Comparison of ENCODE assay signal across 17 cellular contexts in the genomic region with DNA sequence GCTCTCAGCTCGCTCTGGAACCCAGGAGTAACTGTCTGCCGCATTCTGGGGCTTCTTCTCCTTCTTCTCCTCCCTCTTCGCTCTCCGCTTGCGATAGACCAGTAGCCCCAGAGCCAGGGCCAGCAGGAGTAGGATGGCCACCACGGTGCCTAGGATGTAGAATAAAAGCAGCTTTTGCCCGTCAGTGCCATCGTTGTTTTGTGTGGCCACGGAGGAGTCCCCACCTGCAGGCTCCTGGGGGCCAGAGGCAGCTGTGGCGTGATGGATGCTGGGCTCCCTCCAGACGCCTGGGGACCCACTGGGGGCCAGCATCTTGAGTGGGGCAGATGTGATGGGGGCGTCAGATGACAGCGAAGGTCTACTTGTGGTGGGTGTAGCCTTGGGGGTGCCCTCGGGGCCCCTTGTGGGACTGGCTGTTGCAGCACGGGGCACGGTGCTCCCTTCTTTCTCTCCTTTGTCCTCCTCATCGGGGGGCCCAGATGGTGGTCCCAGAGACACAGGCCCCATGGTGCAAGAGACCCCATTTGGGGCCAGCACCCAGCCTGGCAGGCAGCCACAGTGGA. TPM values are rescaled to one million over a fixed set of nuclear protein-coding genes. Genes with fewer than 3 reads are reported as not detected.
A peak's percentile ranks its signal among the peaks of the same experiment; 100 is the strongest.
DNase-seq lines count a peak whose midpoint lies in the region; ATAC-seq and TF ChIP-seq lines count a peak whose summit lies in the region.
"Had no signal": no experiment of that assay in that cellular context is flagged by ENCODE, and none has a peak within 500 bp of the region (broad histone marks: within the 10 kb centered on the region; RNA-seq: fewer than 3 reads in every experiment).

No MANE protein-coding gene starts in this region.

- no peaks in the 10 kb centered on the region for H3K36me3 ChIP-seq in BLaER1
- H3K36me3 ChIP-seq in left lung, result peaks cover 0 to 4% of the 10 kb centered on the region in 2 donors
- peaks cover 0 to 4% (median 0%) of the 10 kb centered on the region in 3 donors for H3K36me3 ChIP-seq in skeletal muscle tissue (ENCODE audit: control insufficient read depth in 3 of 3, insufficient read depth in 3 of 3, low read length in 3 of 3)
- H3K36me3 ChIP-seq: pancreas had no signal

- no peak overlapping the region for H3K27ac Mint-ChIP-seq in activated CD4-positive, alpha-beta memory T cell treated with anti-CD3 and anti-CD28 coated beads, Interleukin-2, amount 10 ng/mL, durations not matched to agents 7 days and 5 days
- no peak overlapping the region for H3K27ac Mint-ChIP-seq in chondrocyte (ENCODE audit: unreplicated experiment)
- H3K27ac Mint-ChIP-seq: mesothelial cell of epicardium had no signal

- H3K4me1 ChIP-seq in BLaER1 (peaks cover 54% of the 10 kb centered on the region), left lung (peaks cover 0 to 88% of the 10 kb centered on the region in 2 donors), skeletal muscle tissue (ENCODE audit: control insufficient read depth in 3 of 3, insufficient read depth in 3 of 3, low read length in 3 of 3) (peaks cover 5 to 25% (median 17%) of the 10 kb centered on the region in 3 donors)
- H3K4me1 ChIP-seq: pancreas had no signal

- ATAC-seq in left lung (no peak), HG02798 (IDR thresholded peaks at IDR 0.05; ENCODE audit: poor library complexity, unreplicated experiment) (no peak), HG02642 (IDR thresholded peaks at IDR 0.05; ENCODE audit: poor library complexity, unreplicated experiment) (no peak)
- ATAC-seq: pancreas had no signal

- H3K27me3 Mint-ChIP-seq in activated CD4-positive, alpha-beta memory T cell treated with anti-CD3 and anti-CD28 coated beads, Interleukin-2, amount 10 ng/mL, durations not matched to agents 7 days and 5 days, result peaks cover 9% of the 10 kb centered on the region
- no peaks in the 10 kb centered on the region for H3K27me3 Mint-ChIP-seq in chondrocyte (ENCODE audit: low read depth)

- TF ChIP-seq CTCF in left lung (IDR thresholded peaks at IDR 0.05) (no peak), chondrocyte (IDR thresholded peaks at IDR 0.05) (no peak)

- POLR2A ChIA-PET in activated CD4-positive, alpha-beta memory T cell treated with anti-CD3 and anti-CD28 coated beads, Interleukin-2, amount 10 ng/mL, durations not matched to agents 7 days and 5 days (lab: Charles Lee), result no interaction called here

- intact Hi-C loops in left lung (cut with DNase I), result no loop called here

- CTCF ChIA-PET in activated CD4-positive, alpha-beta memory T cell treated with anti-CD3 and anti-CD28 coated beads, Interleukin-2, amount 10 ng/mL, durations not matched to agents 7 days and 5 days (lab: Charles Lee), result no interaction called here

- no peaks in the 10 kb centered on the region for H4K20me1 ChIP-seq in BLaER1

- H3K4me2 ChIP-seq in BLaER1, result peak overlapping the region; percentile 75

- H3K27me3 ChIP-seq in BLaER1 (no peaks in the 10 kb centered on the region), left lung (no peaks in the 10 kb centered on the region), skeletal muscle tissue (ENCODE audit: control insufficient read depth in 3 of 3, insufficient read depth in 3 of 3, low read length in 3 of 3) (no peaks in the 10 kb centered on the region)
- H3K27me3 ChIP-seq: pancreas had no signal

- peak overlapping the region; percentile 32; the same call in 1 of the 2 replicates for H3K27ac ChIP-seq in BLaER1
- H3K27ac ChIP-seq in left lung, result peak overlapping the region; percentile 74 to 95
- peak overlapping the region; percentile 89 for H3K27ac ChIP-seq in skeletal muscle tissue (ENCODE audit: low read depth, low read length)

- H3K9me3 ChIP-seq in BLaER1 (no peaks in the 10 kb centered on the region), left lung (no peaks in the 10 kb centered on the region), skeletal muscle tissue (ENCODE audit: control insufficient read depth in 3 of 3, low read length in 3 of 3) (no peaks in the 10 kb centered on the region)
- H3K9me3 ChIP-seq: pancreas had no signal

- no peaks in the 10 kb centered on the region for H3K36me3 Mint-ChIP-seq in activated CD4-positive, alpha-beta memory T cell treated with anti-CD3 and anti-CD28 coated beads, Interleukin-2, amount 10 ng/mL, durations not matched to agents 7 days and 5 days (ENCODE audit: low read depth)
- no peaks in the 10 kb centered on the region for H3K36me3 Mint-ChIP-seq in chondrocyte (ENCODE audit: low read depth)
- H3K36me3 Mint-ChIP-seq: mesothelial cell of epicardium had no signal

- no peaks in the 10 kb centered on the region for H3K9me3 Mint-ChIP-seq in activated CD4-positive, alpha-beta memory T cell treated with anti-CD3 and anti-CD28 coated beads, Interleukin-2, amount 10 ng/mL, durations not matched to agents 7 days and 5 days
- no peaks in the 10 kb centered on the region for H3K9me3 Mint-ChIP-seq in chondrocyte (ENCODE audit: low read depth)
- H3K9me3 Mint-ChIP-seq: mesothelial cell of epicardium had no signal

- no peak overlapping the region for H3K4me3 ChIP-seq in BLaER1
- H3K4me3 ChIP-seq in left lung, result peak overlapping the region; percentile 22 to 57
- peak overlapping the region; percentile 56 to 66 (median 60) for H3K4me3 ChIP-seq in skeletal muscle tissue (ENCODE audit: low read length in 3 of 3)

- no peak for DNase-seq in activated CD4-positive, alpha-beta memory T cell treated with anti-CD3 and anti-CD28 coated beads, Interleukin-2, amount 10 ng/mL, durations not matched to agents 7 days and 5 days
- DNase-seq in left lung, result no peak
- DNase-seq in activated naive CD4-positive, alpha-beta T cell (lab: John Stamatoyannopoulos, UW), result no peak
- no peak for DNase-seq in chondrocyte (ENCODE audit: low spot score)
- DNase-seq: activated CD4-positive, alpha-beta T cell treated with anti-CD3 and anti-CD28 coated beads for 48 hours; H7; NCI-H1105; NCI-H2171 treated with DMSO at 0.1 percent for 48 hours; SHP77 treated with DMSO at 0.1 percent for 48 hours; T1000 had no signal

- peaks cover 24% of the 10 kb centered on the region for H3K4me1 Mint-ChIP-seq in activated CD4-positive, alpha-beta memory T cell treated with anti-CD3 and anti-CD28 coated beads, Interleukin-2, amount 10 ng/mL, durations not matched to agents 7 days and 5 days
- peaks cover 19% of the 10 kb centered on the region for H3K4me1 Mint-ChIP-seq in chondrocyte (ENCODE audit: low read depth)

- H3K9ac ChIP-seq in BLaER1 (no peak overlapping the region), skeletal muscle tissue (ENCODE audit: low read depth in 1 of 3, low read length in 3 of 3) (peak overlapping the region; percentile 64 to 75 (median 75))

- H3K4me3 Mint-ChIP-seq in activated CD4-positive, alpha-beta memory T cell treated with anti-CD3 and anti-CD28 coated beads, Interleukin-2, amount 10 ng/mL, durations not matched to agents 7 days and 5 days, result peak overlapping the region; percentile 24
- no peak overlapping the region for H3K4me3 Mint-ChIP-seq in chondrocyte (ENCODE audit: unreplicated experiment)
- H3K4me3 Mint-ChIP-seq: mesothelial cell of epicardium had no signal

RNA-seq across cellular contexts. Expression of a gene that starts 1.8 kb away (rescaled TPM):
- 1 to 10 TPM; 5.1 to 5.6 TPM for total RNA-seq in activated CD4-positive, alpha-beta memory T cell treated with anti-CD3 and anti-CD28 coated beads, Interleukin-2, amount 10 ng/mL, durations not matched to agents 7 days and 5 days
- 100 to 1,000 TPM in 1 of 2 donors, 10 to 100 TPM in 1; 71.2 to 108 TPM for total RNA-seq in left lung
- 76.7 TPM for total RNA-seq in skeletal muscle tissue
- total RNA-seq in chondrocyte, result 0.17 to 3.7 TPM (median 3.4 TPM) in 3 replicates

RNA-seq across cellular contexts. Expression of a gene that starts 34.9 kb away (rescaled TPM):
- total RNA-seq in activated CD4-positive, alpha-beta memory T cell treated with anti-CD3 and anti-CD28 coated beads, Interleukin-2, amount 10 ng/mL, durations not matched to agents 7 days and 5 days, result not detected
- total RNA-seq in left lung (10 to 100 TPM; 53.1 to 77.4 TPM), skeletal muscle tissue (6.8 TPM), chondrocyte (8.0 to 38.2 TPM (median 37.5 TPM) in 3 replicates)

RNA-seq across cellular contexts. Expression of a gene that starts 49.3 kb away (rescaled TPM):
- total RNA-seq in activated CD4-positive, alpha-beta memory T cell treated with anti-CD3 and anti-CD28 coated beads, Interleukin-2, amount 10 ng/mL, durations not matched to agents 7 days and 5 days, result not detected
- total RNA-seq in left lung, result not detected
- total RNA-seq in skeletal muscle tissue, result not detected
- total RNA-seq in chondrocyte, result 0.33 TPM in 1 of 3 replicates, not detected in the others
- total RNA-seq: fibroblast of villous mesenchyme, H7, mesothelial cell of epicardium, pancreas had no signal

Comparison
In these comparisons a context has a peak if more than half of its experiments do, and no peak if none do; other contexts are left out.
1. H3K27ac ChIP-seq: peak in every context shown above with its lines; median percentile 89 in skeletal muscle tissue; 84 in left lung; 32 in BLaER1.
2. RNA of a gene that starts 1.8 kb away (total RNA-seq): 71.2 to 108 TPM in left lung and 76.7 TPM in skeletal muscle tissue (single experiment); 5.1 to 5.6 TPM in activated CD4-positive, alpha-beta memory T cell treated with anti-CD3 and anti-CD28 coated beads, Interleukin-2, amount 10 ng/mL, durations not matched to agents 7 days and 5 days and 0.17 to 3.7 TPM in chondrocyte; every median in the first group is over 10 times any median in the second.